Comparison of ENCODE assay signal across 17 cellular contexts in the genomic region with DNA sequence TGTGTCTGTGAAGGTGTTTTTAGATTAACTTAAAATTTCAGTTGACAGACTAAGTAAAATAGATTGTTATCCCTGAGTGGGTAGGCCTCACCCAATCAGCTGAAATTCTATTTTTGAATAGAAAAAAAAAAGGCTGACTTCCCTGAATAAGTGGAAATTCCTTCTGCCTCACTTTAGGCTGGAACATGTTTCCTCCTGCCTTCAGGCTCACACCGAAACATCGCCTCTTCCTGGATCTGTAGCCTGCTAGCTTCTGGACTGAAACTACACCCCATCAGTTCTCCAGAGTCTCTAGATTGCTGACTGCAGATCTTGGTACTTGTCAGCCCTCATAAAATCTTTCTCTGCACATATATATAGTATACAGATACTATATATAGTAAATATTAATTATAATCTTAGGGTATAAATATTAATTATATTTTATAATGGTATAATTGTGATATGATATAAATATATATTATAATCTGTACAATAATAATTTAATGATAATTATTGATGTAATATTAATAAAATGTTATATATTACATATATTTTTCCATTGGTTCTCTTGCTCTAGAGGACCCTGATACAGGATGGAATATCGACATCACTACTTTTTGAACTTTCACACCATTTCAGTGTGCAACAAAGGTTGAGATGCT.
"Had no signal": no experiment of that assay in that cellular context is flagged by ENCODE, and none has a peak within 500 bp of the region (broad histone marks: within the 10 kb centered on the region; RNA-seq: fewer than 3 reads in every experiment).

No MANE protein-coding gene starts in this region.

- DNase-seq: KBM-7, MM.1S, NCI-H1092 treated with DMSO at 0.1 percent for 48 hours, NCI-H1436, NCI-H187, NCI-H2029, NCI-H2081 treated with DMSO at 0.1 percent for 48 hours, NCI-H2171, NCI-H226, NCI-H446, NCI-H510A, NCI-H524 treated with DMSO at 0.1 percent for 48 hours, NCI-H69, NCI-H774, SHP77, SK-N-SH, SW 1271 had no signal

- H3K9me3 ChIP-seq: SK-N-SH had no signal
